15 cellular contexts compared by ENCODE assay signal in genomic region chr15:67781061-67781460, GRCh38. TPM values are rescaled to one million over a fixed set of nuclear protein-coding genes. Genes with fewer than 3 reads are reported as not detected.
DNase-seq lines count a peak whose midpoint lies in the region; ATAC-seq and TF ChIP-seq lines count a peak whose summit lies in the region.
"Had no signal": no experiment of that assay in that cellular context is flagged by ENCODE, and none has a peak within 500 bp of the region (broad histone marks: within the 10 kb centered on the region; RNA-seq: fewer than 3 reads in every experiment).

No MANE protein-coding gene starts in this region.

- H4K20me1 ChIP-seq in BLaER1 (no peaks in the 10 kb centered on the region), OCI-LY7 (ENCODE audit: insufficient read depth, low read length) (no peaks in the 10 kb centered on the region), Karpas-422 (ENCODE audit: insufficient read depth, low read depth, low read length) (no peaks in the 10 kb centered on the region)

- H3K4me3 Mint-ChIP-seq in nephron progenitor cell: no peak overlapping the region
- no peak overlapping the region for H3K4me3 Mint-ChIP-seq in stimulated activated memory B cell treated with anti-CD40 and anti-IgM and Interleukin-4, amounts not matched to agents 10 μg/mL and 1 μg/mL and 100 μg/mL, for 72 hours
- H3K4me3 Mint-ChIP-seq: CD4-positive, alpha-beta memory T cell had no signal

- peaks cover 85% of the 10 kb centered on the region for H3K4me1 Mint-ChIP-seq in nephron progenitor cell
- peaks cover 38% of the 10 kb centered on the region for H3K4me1 Mint-ChIP-seq in stimulated activated memory B cell treated with anti-CD40 and anti-IgM and Interleukin-4, amounts not matched to agents 10 μg/mL and 1 μg/mL and 100 μg/mL, for 72 hours

- H3K4me3 ChIP-seq in BLaER1: no peak overlapping the region
- H3K4me3 ChIP-seq in HUES64 (ENCODE audit: low read length): no peak overlapping the region
- peak overlapping the region; percentile 68 for H3K4me3 ChIP-seq in OCI-LY7 (ENCODE audit: low read depth, low read length, poor library complexity, severe bottlenecking)
- H3K4me3 ChIP-seq in Karpas-422 (ENCODE audit: low read length): no peak overlapping the region
- H3K4me3 ChIP-seq: GM23248 had no signal

- no peaks in the 10 kb centered on the region for H3K79me2 ChIP-seq in OCI-LY7 (ENCODE audit: insufficient read depth, low read depth, low read length)
- H3K79me2 ChIP-seq in Karpas-422 (ENCODE audit: low read length): no peaks in the 10 kb centered on the region

- TF ChIP-seq CTCF in OCI-LY7 (conservative IDR thresholded peaks at IDR 0.05; ENCODE audit: low read length): no peak
- no peak for TF ChIP-seq CTCF in nephron progenitor cell (IDR thresholded peaks at IDR 0.05)

- peak overlapping the region; percentile 96 for H3K4me2 ChIP-seq in BLaER1
- H3K4me2 ChIP-seq in OCI-LY7 (ENCODE audit: low read length): peak overlapping the region; percentile 90
- no peak overlapping the region for H3K4me2 ChIP-seq in Karpas-422 (ENCODE audit: low read depth, low read length, poor library complexity, severe bottlenecking)

- peaks cover 12% of the 10 kb centered on the region for H3K27me3 Mint-ChIP-seq in nephron progenitor cell (ENCODE audit: low read depth, poor library complexity)
- no peaks in the 10 kb centered on the region for H3K27me3 Mint-ChIP-seq in stimulated activated memory B cell treated with anti-CD40 and anti-IgM and Interleukin-4, amounts not matched to agents 10 μg/mL and 1 μg/mL and 100 μg/mL, for 72 hours
- H3K27me3 Mint-ChIP-seq: CD4-positive, alpha-beta memory T cell had no signal

- DNase-seq in OCI-LY7 (ENCODE audit: low spot score) (no peak), nephron progenitor cell (no peak), Karpas-422 (no peak), DMS79 treated with DMSO at 0.1 percent for 48 hours (lab: John Stamatoyannopoulos, UW) (no peak), NCI-H2107 treated with DMSO at 0.1 percent for 48 hours (lab: John Stamatoyannopoulos, UW; ENCODE audit: unreplicated experiment) (no peak)
- DNase-seq: 8988T; CD4-positive, alpha-beta memory T cell; GM23248; IMR-90 had no signal

- peaks cover 5% of the 10 kb centered on the region for H3K36me3 Mint-ChIP-seq in nephron progenitor cell (ENCODE audit: low read depth)
- no peaks in the 10 kb centered on the region for H3K36me3 Mint-ChIP-seq in stimulated activated memory B cell treated with anti-CD40 and anti-IgM and Interleukin-4, amounts not matched to agents 10 μg/mL and 1 μg/mL and 100 μg/mL, for 72 hours

- intact Hi-C loops in OCI-LY7 (cut with micrococcal nuclease; ENCODE audit: unreplicated experiment): loop anchor here (5.0 to 10.0 kb wide), 6 partner anchors 259 to 699 kb away; partner anchors contain the start of genes C15orf61, CLN6, FEM1B and PIAS1

- H3K36me3 ChIP-seq in BLaER1: no peaks in the 10 kb centered on the region
- no peaks in the 10 kb centered on the region for H3K36me3 ChIP-seq in HUES64 (ENCODE audit: insufficient read depth, low read length)
- no peaks in the 10 kb centered on the region for H3K36me3 ChIP-seq in OCI-LY7 (ENCODE audit: insufficient read depth, low read length)
- H3K36me3 ChIP-seq in Karpas-422 (ENCODE audit: insufficient read depth, low read length): no peaks in the 10 kb centered on the region

- H3K27me3 ChIP-seq in BLaER1 (no peaks in the 10 kb centered on the region), HUES64 (ENCODE audit: insufficient read depth, low read length) (no peaks in the 10 kb centered on the region), Karpas-422 (ENCODE audit: low read length) (no peaks in the 10 kb centered on the region)

- H3K27ac Mint-ChIP-seq in nephron progenitor cell: peak overlapping the region; percentile 58
- no peak overlapping the region for H3K27ac Mint-ChIP-seq in stimulated activated memory B cell treated with anti-CD40 and anti-IgM and Interleukin-4, amounts not matched to agents 10 μg/mL and 1 μg/mL and 100 μg/mL, for 72 hours

- H3K9me3 Mint-ChIP-seq in nephron progenitor cell: no peaks in the 10 kb centered on the region
- no peaks in the 10 kb centered on the region for H3K9me3 Mint-ChIP-seq in stimulated activated memory B cell treated with anti-CD40 and anti-IgM and Interleukin-4, amounts not matched to agents 10 μg/mL and 1 μg/mL and 100 μg/mL, for 72 hours
- H3K9me3 Mint-ChIP-seq: CD4-positive, alpha-beta memory T cell had no signal

- peak overlapping the region; percentile 92; the same call in 1 of the 2 replicates for H3K27ac ChIP-seq in BLaER1
- H3K27ac ChIP-seq in HUES64 (ENCODE audit: low read depth, low read length): no peak overlapping the region
- H3K27ac ChIP-seq in OCI-LY7 (ENCODE audit: low read depth, low read length, poor library complexity, severe bottlenecking): peak overlapping the region; percentile 96
- H3K27ac ChIP-seq in Karpas-422 (ENCODE audit: low read length): no peak overlapping the region
- H3K27ac ChIP-seq: C4-2B, GM23248 had no signal

- no TSS peak for BruUV-seq in OCI-LY7 (replicated peaks; lab: Mats Ljungman, UMichigan)

- ATAC-seq in stimulated activated memory B cell treated with anti-CD40 and anti-IgM and Interleukin-4, amounts not matched to agents 10 μg/mL and 1 μg/mL and 100 μg/mL, for 72 hours: no peak
- ATAC-seq: HCT116 had no signal

- H2AFZ ChIP-seq in OCI-LY7 (ENCODE audit: low read length) (peak overlapping the region; percentile 35; the same call in 1 of the 2 replicates), Karpas-422 (ENCODE audit: low read length) (no peak overlapping the region)
- H2AFZ ChIP-seq: GM23248 had no signal

- H3K4me1 ChIP-seq in BLaER1 (peaks cover 78% of the 10 kb centered on the region), HUES64 (ENCODE audit: insufficient read depth, low read length) (peaks cover 52% of the 10 kb centered on the region), OCI-LY7 (ENCODE audit: insufficient read depth, low read length, poor library complexity, severe bottlenecking) (peaks cover 77% of the 10 kb centered on the region), Karpas-422 (ENCODE audit: low read length) (peaks cover 50% of the 10 kb centered on the region)

- no peaks in the 10 kb centered on the region for H3K9me3 ChIP-seq in BLaER1
- H3K9me3 ChIP-seq in HUES64 (ENCODE audit: insufficient read depth, low read depth, low read length): no peaks in the 10 kb centered on the region
- H3K9me3 ChIP-seq in OCI-LY7 (ENCODE audit: low read length): no peaks in the 10 kb centered on the region
- H3K9me3 ChIP-seq in Karpas-422 (ENCODE audit: low read length): no peaks in the 10 kb centered on the region

- H3K9me2 ChIP-seq in OCI-LY7 (ENCODE audit: insufficient read depth, low read length): no peaks in the 10 kb centered on the region
- no peaks in the 10 kb centered on the region for H3K9me2 ChIP-seq in Karpas-422 (replicated peaks; ENCODE audit: insufficient read depth, low read length)

- POLR2A ChIA-PET in OCI-LY7 (lab: Charles Lee): interaction anchor here (0.6 to 1.9 kb wide), 8 partner anchors 10 to 701 kb away, joined by 3 to 6 read pairs (median 4); no protein-coding TSS in a partner anchor

- CTCF ChIA-PET in OCI-LY7 (lab: Charles Lee; ENCODE audit: unreplicated experiment): no interaction called here

- H3K9ac ChIP-seq in BLaER1 (no peak overlapping the region), HUES64 (ENCODE audit: low read depth, low read length) (0 out of 2 replicates have a peak overlapping the region, but pooled peaks have one; percentile 28), Karpas-422 (ENCODE audit: low read length) (no peak overlapping the region)
- H3K9ac ChIP-seq: GM23248 had no signal

- WGBS in HUES64: 84% methylated on average over 2 of the region's 3 CpGs

RNA-seq across cellular contexts. Expression of gene SKOR1, which starts 44.2 kb away (rescaled TPM):
- polyA plus RNA-seq in HUES64 (2013, experiment 1 of 2): 0.05 TPM
- not detected for polyA plus RNA-seq in HUES64 (2013, experiment 2 of 2)
- 1.1 and 1.5 TPM in 2 replicates for total RNA-seq in OCI-LY7 (2014; rRNA removed; shearing (Covaris generic))
- total RNA-seq in OCI-LY7 (2022): 1.0 and 1.6 TPM in 2 replicates
- total RNA-seq in Karpas-422 (2014; rRNA removed; shearing (Covaris generic); ENCODE audit: low replicate concordance): 0.43 and 0.45 TPM in 2 replicates
- total RNA-seq: Daoy, IMR-90 had no signal
- polyA plus RNA-seq: GM23248 had no signal

RNA-seq across cellular contexts. Expression of gene RNU6-1, which starts 58.8 kb away (rescaled TPM):
- polyA plus RNA-seq in HUES64 (2013, experiment 1 of 2): under 0.01 TPM
- polyA plus RNA-seq in HUES64 (2013, experiment 2 of 2): under 0.01 TPM
- not detected in 2 replicates for total RNA-seq in OCI-LY7 (2014; rRNA removed; shearing (Covaris generic))
- total RNA-seq in OCI-LY7 (2022): not detected in 2 replicates
- total RNA-seq in Karpas-422 (2014; rRNA removed; shearing (Covaris generic); ENCODE audit: low replicate concordance): not detected in 2 replicates
- total RNA-seq: CD4-positive, alpha-beta memory T cell; Daoy; GM23248; IMR-90 had no signal
- polyA plus RNA-seq: CD4-positive, alpha-beta memory T cell; GM23248; IMR-90 had no signal

Comparison
In these comparisons a context has a peak if more than half of its experiments do, and no peak if none do; other contexts are left out.
1. H3K27ac ChIP-seq: peak in BLaER1 (single experiment) and OCI-LY7 (single experiment); none in HUES64 (single experiment) and Karpas-422 (single experiment).